9 cellular contexts compared by ENCODE assay signal in genomic region chr5:112738180-112738560, GRCh38. TPM values are rescaled to one million over a fixed set of nuclear protein-coding genes. Genes with fewer than 3 reads are reported as not detected.
DNase-seq lines count a peak whose midpoint lies in the region; ATAC-seq lines count a peak whose summit lies in the region.
"Had no signal": no experiment of that assay in that cellular context is flagged by ENCODE, and none has a peak within 500 bp of the region (broad histone marks: within the 10 kb centered on the region; RNA-seq: fewer than 3 reads in every experiment).

No MANE protein-coding gene starts in this region.

- peak; percentile 21 for ATAC-seq in HG02943 (IDR thresholded peaks at IDR 0.05; ENCODE audit: low read depth, unreplicated experiment)

- H3K4me3 ChIP-seq in SJCRH30 = peak overlapping the region; percentile 69
- H3K4me3 ChIP-seq in endocrine pancreas (ENCODE audit: control insufficient read depth, insufficient read depth, low read length) = peak overlapping the region; percentile 85
- peak overlapping the region; percentile 81 to 92 for H3K4me3 ChIP-seq in mucosa of rectum (ENCODE audit: low read length in 2 of 2)

- H3K4me1 ChIP-seq in SJCRH30 (peaks cover 4% of the 10 kb centered on the region; the same call in 1 of the 2 replicates), endocrine pancreas (ENCODE audit: control insufficient read depth, insufficient read depth, low read length) (peaks cover 5% of the 10 kb centered on the region), mucosa of rectum (ENCODE audit: control insufficient read depth in 2 of 2, insufficient read depth in 2 of 2, low read length in 2 of 2) (peaks cover 5 to 6% of the 10 kb centered on the region in 2 donors)

- H3K27me3 ChIP-seq in SJCRH30 (no peaks in the 10 kb centered on the region), endocrine pancreas (ENCODE audit: control insufficient read depth, insufficient read depth, low read length) (no peaks in the 10 kb centered on the region), mucosa of rectum (ENCODE audit: control insufficient read depth in 2 of 2, insufficient read depth in 2 of 2, low read length in 2 of 2) (no peaks in the 10 kb centered on the region)

- H3K9me3 ChIP-seq in SJCRH30 (replicated peaks) (no peaks in the 10 kb centered on the region), endocrine pancreas (ENCODE audit: control insufficient read depth, low read length) (no peaks in the 10 kb centered on the region), mucosa of rectum (ENCODE audit: control insufficient read depth in 2 of 2, low read length in 2 of 2) (no peaks in the 10 kb centered on the region)

- DNase-seq in NCI-H748 (lab: John Stamatoyannopoulos, UW; ENCODE audit: unreplicated experiment) (peak; percentile 40), NCI-H748 treated with DMSO at 0.1 percent for 48 hours (lab: John Stamatoyannopoulos, UW) (no peak), SJCRH30 (peak in 1 of 2 experiments; percentile 27), islet precursor cell (no peak), activated gamma-delta T cell (lab: John Stamatoyannopoulos, UW) (no peak)

- peak overlapping the region; percentile 4 for H3K9ac ChIP-seq in endocrine pancreas (ENCODE audit: control insufficient read depth, insufficient read depth, low read length)
- peak overlapping the region; percentile 27 to 58 for H3K9ac ChIP-seq in mucosa of rectum (ENCODE audit: low read depth in 1 of 2, low read length in 2 of 2)

- H3K27ac ChIP-seq in SJCRH30 (peak overlapping the region; percentile 25), mucosa of rectum (ENCODE audit: low read depth in 2 of 2, low read length in 2 of 2) (peak overlapping the region in 1 of 2 donors; percentile 39)
- H3K27ac ChIP-seq: epithelial cell of prostate had no signal

- H3K36me3 ChIP-seq in SJCRH30 = no peaks in the 10 kb centered on the region
- no peaks in the 10 kb centered on the region for H3K36me3 ChIP-seq in endocrine pancreas (ENCODE audit: control insufficient read depth, insufficient read depth, low read length)
- H3K36me3 ChIP-seq in mucosa of rectum (ENCODE audit: control insufficient read depth in 2 of 2, insufficient read depth in 2 of 2, low read length in 2 of 2) = no peaks in the 10 kb centered on the region

RNA-seq across cellular contexts. Expression of gene APC, which starts 0.5 kb away (rescaled TPM):
- total RNA-seq in SJCRH30 (2014; rRNA removed; shearing (Covaris generic)) = 35.9 and 39.6 TPM in 2 replicates
